In genomic region chr20:14062171-14062570, GRCh38 we compare ENCODE assay signal across 22 cellular contexts.
"Had no signal": no experiment of that assay in that cellular context is flagged by ENCODE, and none has a peak within 500 bp of the region (broad histone marks: within the 10 kb centered on the region; RNA-seq: fewer than 3 reads in every experiment).

No MANE protein-coding gene starts in this region.

- H3K36me3 Mint-ChIP-seq: mesothelial cell of epicardium, naive B cell had no signal

- H3K4me3 ChIP-seq: coronary artery, dorsolateral prefrontal cortex, esophagus muscularis mucosa, gastrocnemius medialis, heart right ventricle, left lung, lower lobe of right lung, mucosa of descending colon had no signal

- H3K9me3 ChIP-seq: esophagus muscularis mucosa, gastrocnemius medialis, heart right ventricle, left lung, lower lobe of right lung, mucosa of descending colon had no signal

- H3K4me3 Mint-ChIP-seq: mesothelial cell of epicardium, naive B cell had no signal

- H3K27ac Mint-ChIP-seq: mesothelial cell of epicardium, naive B cell had no signal

- ATAC-seq: foreskin keratinocyte, gastrocnemius medialis, heart right ventricle, left cardiac atrium, left ventricle myocardium superior, lower lobe of right lung, mucosa of descending colon had no signal

- H3K36me3 ChIP-seq: esophagus muscularis mucosa, gastrocnemius medialis, heart right ventricle, left lung, lower lobe of right lung had no signal

- H3K27me3 ChIP-seq: dorsolateral prefrontal cortex, esophagus muscularis mucosa, foreskin keratinocyte, gastrocnemius medialis, heart right ventricle, left lung had no signal

- DNase-seq: dermis blood vessel endothelial cell; dorsolateral prefrontal cortex; effector CD4-positive, alpha-beta T cell; effector memory CD4-positive, alpha-beta T cell; foreskin keratinocyte; gastrocnemius medialis; glutamatergic neuron; head of caudate nucleus; heart right ventricle; hippocampal formation; left cardiac atrium; left lung; left ventricle myocardium superior; lower lobe of right lung; mucosa of descending colon; naive B cell had no signal

- H3K27ac ChIP-seq: coronary artery, dorsolateral prefrontal cortex, esophagus muscularis mucosa, foreskin keratinocyte, gastrocnemius medialis, heart right ventricle, left lung, lower lobe of right lung had no signal

- H3K4me1 ChIP-seq: esophagus muscularis mucosa, foreskin keratinocyte, gastrocnemius medialis, heart right ventricle, left lung, lower lobe of right lung had no signal

- H3K4me1 Mint-ChIP-seq: mesothelial cell of epicardium, naive B cell had no signal

- H3K9me3 Mint-ChIP-seq: mesothelial cell of epicardium, naive B cell had no signal

- FAIRE-seq: colon, endothelial cell of umbilical vein, keratinocyte had no signal
